ENCODE assay signal across 1 cellular context in the genomic region with DNA sequence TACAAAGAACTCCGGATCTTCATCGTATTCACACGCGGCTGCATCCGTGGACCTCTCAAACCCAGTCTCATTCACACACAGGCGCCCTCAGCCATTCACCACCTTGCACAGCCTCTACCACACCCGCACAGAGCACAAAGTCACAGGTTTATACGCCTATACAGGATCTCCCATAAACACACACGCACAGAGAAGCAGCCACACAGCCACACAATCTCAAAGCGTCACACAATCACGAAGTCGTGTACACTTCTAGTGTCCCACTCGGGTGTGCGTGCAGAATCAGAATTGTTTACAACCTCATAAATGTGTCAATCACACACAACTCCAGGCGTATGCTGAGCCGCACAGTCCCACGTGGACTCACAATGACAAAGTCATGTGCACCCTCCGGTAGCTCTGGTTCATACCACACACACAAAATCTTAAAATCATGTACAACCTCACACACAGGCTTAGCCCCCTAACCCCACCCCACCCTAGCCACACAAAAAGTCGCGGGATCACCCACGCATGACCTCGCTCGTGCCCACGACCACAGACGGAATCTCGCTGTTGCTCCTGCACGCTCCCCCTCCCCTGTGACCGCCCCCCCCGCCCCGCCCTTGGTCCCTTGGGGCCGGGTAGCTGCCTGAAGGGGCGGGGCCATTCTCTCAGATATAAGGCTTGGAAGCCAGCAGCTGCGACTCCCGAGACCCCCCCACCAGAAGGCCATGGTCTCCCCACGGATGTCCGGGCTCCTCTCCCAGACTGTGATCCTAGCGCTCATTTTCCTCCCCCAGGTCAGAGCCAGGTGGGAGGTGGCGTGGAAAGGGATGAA.
A peak's percentile ranks its signal among the peaks of the same experiment; 100 is the strongest.
TF ChIP-seq lines count a peak whose summit lies in the region.

A gene with protein sequence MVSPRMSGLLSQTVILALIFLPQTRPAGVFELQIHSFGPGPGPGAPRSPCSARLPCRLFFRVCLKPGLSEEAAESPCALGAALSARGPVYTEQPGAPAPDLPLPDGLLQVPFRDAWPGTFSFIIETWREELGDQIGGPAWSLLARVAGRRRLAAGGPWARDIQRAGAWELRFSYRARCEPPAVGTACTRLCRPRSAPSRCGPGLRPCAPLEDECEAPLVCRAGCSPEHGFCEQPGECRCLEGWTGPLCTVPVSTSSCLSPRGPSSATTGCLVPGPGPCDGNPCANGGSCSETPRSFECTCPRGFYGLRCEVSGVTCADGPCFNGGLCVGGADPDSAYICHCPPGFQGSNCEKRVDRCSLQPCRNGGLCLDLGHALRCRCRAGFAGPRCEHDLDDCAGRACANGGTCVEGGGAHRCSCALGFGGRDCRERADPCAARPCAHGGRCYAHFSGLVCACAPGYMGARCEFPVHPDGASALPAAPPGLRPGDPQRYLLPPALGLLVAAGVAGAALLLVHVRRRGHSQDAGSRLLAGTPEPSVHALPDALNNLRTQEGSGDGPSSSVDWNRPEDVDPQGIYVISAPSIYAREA (plus strand): TSS at position 686 of the 820 bp plus-strand sequence. CDS start 28 bp downstream, at position 714.

TF ChIP-seq in HEK293, 187 proteins besides CTCF, POLR2A, EP300 and RAD21 (continued from another document and continues in another):
- TF ChIP-seq, protein P1, sequence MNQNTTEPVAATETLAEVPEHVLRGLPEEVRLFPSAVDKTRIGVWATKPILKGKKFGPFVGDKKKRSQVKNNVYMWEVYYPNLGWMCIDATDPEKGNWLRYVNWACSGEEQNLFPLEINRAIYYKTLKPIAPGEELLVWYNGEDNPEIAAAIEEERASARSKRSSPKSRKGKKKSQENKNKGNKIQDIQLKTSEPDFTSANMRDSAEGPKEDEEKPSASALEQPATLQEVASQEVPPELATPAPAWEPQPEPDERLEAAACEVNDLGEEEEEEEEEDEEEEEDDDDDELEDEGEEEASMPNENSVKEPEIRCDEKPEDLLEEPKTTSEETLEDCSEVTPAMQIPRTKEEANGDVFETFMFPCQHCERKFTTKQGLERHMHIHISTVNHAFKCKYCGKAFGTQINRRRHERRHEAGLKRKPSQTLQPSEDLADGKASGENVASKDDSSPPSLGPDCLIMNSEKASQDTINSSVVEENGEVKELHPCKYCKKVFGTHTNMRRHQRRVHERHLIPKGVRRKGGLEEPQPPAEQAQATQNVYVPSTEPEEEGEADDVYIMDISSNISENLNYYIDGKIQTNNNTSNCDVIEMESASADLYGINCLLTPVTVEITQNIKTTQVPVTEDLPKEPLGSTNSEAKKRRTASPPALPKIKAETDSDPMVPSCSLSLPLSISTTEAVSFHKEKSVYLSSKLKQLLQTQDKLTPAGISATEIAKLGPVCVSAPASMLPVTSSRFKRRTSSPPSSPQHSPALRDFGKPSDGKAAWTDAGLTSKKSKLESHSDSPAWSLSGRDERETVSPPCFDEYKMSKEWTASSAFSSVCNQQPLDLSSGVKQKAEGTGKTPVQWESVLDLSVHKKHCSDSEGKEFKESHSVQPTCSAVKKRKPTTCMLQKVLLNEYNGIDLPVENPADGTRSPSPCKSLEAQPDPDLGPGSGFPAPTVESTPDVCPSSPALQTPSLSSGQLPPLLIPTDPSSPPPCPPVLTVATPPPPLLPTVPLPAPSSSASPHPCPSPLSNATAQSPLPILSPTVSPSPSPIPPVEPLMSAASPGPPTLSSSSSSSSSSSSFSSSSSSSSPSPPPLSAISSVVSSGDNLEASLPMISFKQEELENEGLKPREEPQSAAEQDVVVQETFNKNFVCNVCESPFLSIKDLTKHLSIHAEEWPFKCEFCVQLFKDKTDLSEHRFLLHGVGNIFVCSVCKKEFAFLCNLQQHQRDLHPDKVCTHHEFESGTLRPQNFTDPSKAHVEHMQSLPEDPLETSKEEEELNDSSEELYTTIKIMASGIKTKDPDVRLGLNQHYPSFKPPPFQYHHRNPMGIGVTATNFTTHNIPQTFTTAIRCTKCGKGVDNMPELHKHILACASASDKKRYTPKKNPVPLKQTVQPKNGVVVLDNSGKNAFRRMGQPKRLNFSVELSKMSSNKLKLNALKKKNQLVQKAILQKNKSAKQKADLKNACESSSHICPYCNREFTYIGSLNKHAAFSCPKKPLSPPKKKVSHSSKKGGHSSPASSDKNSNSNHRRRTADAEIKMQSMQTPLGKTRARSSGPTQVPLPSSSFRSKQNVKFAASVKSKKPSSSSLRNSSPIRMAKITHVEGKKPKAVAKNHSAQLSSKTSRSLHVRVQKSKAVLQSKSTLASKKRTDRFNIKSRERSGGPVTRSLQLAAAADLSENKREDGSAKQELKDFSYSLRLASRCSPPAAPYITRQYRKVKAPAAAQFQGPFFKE (tag by site-specific recombination; IDR thresholded peaks at IDR 0.05; ENCODE audit: borderline replicate concordance) = no peak
- TF ChIP-seq ZNF76 (tag by site-specific recombination; IDR thresholded peaks at IDR 0.05; ENCODE audit: borderline replicate concordance, low read depth) = peak; percentile 79
- TF ChIP-seq ZFP37 (tag by site-specific recombination; IDR thresholded peaks at IDR 0.05) = peak; percentile 91
- TF ChIP-seq ZNF558 (tag by site-specific recombination; IDR thresholded peaks at IDR 0.05) = no peak
- TF ChIP-seq ZNF433 (tag by site-specific recombination; IDR thresholded peaks at IDR 0.05; ENCODE audit: low read depth) = no peak
- TF ChIP-seq ZNF26 (tag by site-specific recombination; IDR thresholded peaks at IDR 0.05) = no peak
- TF ChIP-seq ZNF585B (tag by site-specific recombination; IDR thresholded peaks at IDR 0.05) = no peak
- TF ChIP-seq ZNF112 (tag by site-specific recombination; IDR thresholded peaks at IDR 0.05) = no peak
- TF ChIP-seq, protein P2, sequence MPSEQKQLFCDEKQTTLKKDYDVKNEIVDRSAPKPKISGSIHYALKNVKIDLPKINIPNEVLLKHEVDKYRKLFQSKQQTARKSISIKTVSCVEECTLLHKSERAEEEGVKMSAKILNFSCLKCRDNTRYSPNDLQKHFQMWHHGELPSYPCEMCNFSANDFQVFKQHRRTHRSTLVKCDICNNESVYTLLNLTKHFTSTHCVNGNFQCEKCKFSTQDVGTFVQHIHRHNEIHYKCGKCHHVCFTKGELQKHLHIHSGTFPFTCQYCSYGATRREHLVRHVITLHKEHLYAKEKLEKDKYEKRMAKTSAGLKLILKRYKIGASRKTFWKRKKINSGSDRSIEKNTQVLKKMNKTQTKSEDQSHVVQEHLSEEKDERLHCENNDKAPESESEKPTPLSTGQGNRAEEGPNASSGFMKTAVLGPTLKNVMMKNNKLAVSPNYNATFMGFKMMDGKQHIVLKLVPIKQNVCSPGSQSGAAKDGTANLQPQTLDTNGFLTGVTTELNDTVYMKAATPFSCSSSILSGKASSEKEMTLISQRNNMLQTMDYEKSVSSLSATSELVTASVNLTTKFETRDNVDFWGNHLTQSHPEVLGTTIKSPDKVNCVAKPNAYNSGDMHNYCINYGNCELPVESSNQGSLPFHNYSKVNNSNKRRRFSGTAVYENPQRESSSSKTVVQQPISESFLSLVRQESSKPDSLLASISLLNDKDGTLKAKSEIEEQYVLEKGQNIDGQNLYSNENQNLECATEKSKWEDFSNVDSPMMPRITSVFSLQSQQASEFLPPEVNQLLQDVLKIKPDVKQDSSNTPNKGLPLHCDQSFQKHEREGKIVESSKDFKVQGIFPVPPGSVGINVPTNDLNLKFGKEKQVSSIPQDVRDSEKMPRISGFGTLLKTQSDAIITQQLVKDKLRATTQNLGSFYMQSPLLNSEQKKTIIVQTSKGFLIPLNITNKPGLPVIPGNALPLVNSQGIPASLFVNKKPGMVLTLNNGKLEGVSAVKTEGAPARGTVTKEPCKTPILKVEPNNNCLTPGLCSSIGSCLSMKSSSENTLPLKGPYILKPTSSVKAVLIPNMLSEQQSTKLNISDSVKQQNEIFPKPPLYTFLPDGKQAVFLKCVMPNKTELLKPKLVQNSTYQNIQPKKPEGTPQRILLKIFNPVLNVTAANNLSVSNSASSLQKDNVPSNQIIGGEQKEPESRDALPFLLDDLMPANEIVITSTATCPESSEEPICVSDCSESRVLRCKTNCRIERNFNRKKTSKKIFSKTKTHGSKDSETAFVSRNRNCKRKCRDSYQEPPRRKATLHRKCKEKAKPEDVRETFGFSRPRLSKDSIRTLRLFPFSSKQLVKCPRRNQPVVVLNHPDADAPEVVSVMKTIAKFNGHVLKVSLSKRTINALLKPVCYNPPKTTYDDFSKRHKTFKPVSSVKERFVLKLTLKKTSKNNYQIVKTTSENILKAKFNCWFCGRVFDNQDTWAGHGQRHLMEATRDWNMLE (tag by site-specific recombination; conservative IDR thresholded peaks at IDR 0.05; ENCODE audit: low read depth) = no peak
- TF ChIP-seq ZNF768 (tag by site-specific recombination; IDR thresholded peaks at IDR 0.05) = peak; percentile 70; the same call in 1 of the 2 replicates
- TF ChIP-seq ZNF791 (tag by site-specific recombination; IDR thresholded peaks at IDR 0.05) = peak; percentile 15; the same call in 1 of the 2 replicates
- TF ChIP-seq, protein P3, sequence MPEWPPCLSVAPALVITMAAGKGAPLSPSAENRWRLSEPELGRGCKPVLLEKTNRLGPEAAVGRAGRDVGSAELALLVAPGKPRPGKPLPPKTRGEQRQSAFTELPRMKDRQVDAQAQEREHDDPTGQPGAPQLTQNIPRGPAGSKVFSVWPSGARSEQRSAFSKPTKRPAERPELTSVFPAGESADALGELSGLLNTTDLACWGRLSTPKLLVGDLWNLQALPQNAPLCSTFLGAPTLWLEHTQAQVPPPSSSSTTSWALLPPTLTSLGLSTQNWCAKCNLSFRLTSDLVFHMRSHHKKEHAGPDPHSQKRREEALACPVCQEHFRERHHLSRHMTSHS (tag by site-specific recombination; IDR thresholded peaks at IDR 0.05) = no peak
- no peak for TF ChIP-seq ZNF169 (tag by site-specific recombination; IDR thresholded peaks at IDR 0.05)
- peak; percentile 33; the same call in 1 of the 2 replicates for TF ChIP-seq MZF1 (tag by site-specific recombination; IDR thresholded peaks at IDR 0.05; ENCODE audit: borderline replicate concordance)
- peak; percentile 92 for TF ChIP-seq KLF17 (tag by site-specific recombination; IDR thresholded peaks at IDR 0.05)
- no peak for TF ChIP-seq ZNF10 (tag by site-specific recombination; IDR thresholded peaks at IDR 0.05)
- TF ChIP-seq ZNF747 (tag by site-specific recombination; IDR thresholded peaks at IDR 0.05) = no peak
- no peak for TF ChIP-seq ZNF350 (tag by site-specific recombination; IDR thresholded peaks at IDR 0.05)
- TF ChIP-seq PBX3 (CRISPR knock-in tag; IDR thresholded peaks at IDR 0.05) = no peak
- TF ChIP-seq, protein P4, sequence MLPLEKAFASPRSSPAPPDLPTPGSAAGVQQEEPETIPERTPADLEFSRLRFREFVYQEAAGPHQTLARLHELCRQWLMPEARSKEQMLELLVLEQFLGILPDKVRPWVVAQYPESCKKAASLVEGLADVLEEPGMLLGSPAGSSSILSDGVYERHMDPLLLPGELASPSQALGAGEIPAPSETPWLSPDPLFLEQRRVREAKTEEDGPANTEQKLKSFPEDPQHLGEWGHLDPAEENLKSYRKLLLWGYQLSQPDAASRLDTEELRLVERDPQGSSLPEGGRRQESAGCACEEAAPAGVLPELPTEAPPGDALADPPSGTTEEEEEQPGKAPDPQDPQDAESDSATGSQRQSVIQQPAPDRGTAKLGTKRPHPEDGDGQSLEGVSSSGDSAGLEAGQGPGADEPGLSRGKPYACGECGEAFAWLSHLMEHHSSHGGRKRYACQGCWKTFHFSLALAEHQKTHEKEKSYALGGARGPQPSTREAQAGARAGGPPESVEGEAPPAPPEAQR (tag by site-specific recombination; IDR thresholded peaks at IDR 0.05) = no peak
- TF ChIP-seq ATF2 (tag by site-specific recombination; IDR thresholded peaks at IDR 0.05; ENCODE audit: low read depth) = peak; percentile 36; the same call in 1 of the 2 replicates
- peak; percentile 75 for TF ChIP-seq ZNF341 (tag by site-specific recombination; IDR thresholded peaks at IDR 0.05; ENCODE audit: low read depth)
- no peak for TF ChIP-seq ZNF623 (tag by site-specific recombination; IDR thresholded peaks at IDR 0.05)
- no peak for TF ChIP-seq ZNF626 (tag by site-specific recombination; IDR thresholded peaks at IDR 0.05)
- TF ChIP-seq HOXC10 (CRISPR knock-in tag; IDR thresholded peaks at IDR 0.05) = no peak
- TF ChIP-seq ZNF16 (tag by site-specific recombination; IDR thresholded peaks at IDR 0.05; ENCODE audit: low read depth) = no peak
- no peak for TF ChIP-seq ZBTB6 (tag by site-specific recombination; IDR thresholded peaks at IDR 0.05)
